ENCODE assay signal across 14 cellular contexts in the genomic region with DNA sequence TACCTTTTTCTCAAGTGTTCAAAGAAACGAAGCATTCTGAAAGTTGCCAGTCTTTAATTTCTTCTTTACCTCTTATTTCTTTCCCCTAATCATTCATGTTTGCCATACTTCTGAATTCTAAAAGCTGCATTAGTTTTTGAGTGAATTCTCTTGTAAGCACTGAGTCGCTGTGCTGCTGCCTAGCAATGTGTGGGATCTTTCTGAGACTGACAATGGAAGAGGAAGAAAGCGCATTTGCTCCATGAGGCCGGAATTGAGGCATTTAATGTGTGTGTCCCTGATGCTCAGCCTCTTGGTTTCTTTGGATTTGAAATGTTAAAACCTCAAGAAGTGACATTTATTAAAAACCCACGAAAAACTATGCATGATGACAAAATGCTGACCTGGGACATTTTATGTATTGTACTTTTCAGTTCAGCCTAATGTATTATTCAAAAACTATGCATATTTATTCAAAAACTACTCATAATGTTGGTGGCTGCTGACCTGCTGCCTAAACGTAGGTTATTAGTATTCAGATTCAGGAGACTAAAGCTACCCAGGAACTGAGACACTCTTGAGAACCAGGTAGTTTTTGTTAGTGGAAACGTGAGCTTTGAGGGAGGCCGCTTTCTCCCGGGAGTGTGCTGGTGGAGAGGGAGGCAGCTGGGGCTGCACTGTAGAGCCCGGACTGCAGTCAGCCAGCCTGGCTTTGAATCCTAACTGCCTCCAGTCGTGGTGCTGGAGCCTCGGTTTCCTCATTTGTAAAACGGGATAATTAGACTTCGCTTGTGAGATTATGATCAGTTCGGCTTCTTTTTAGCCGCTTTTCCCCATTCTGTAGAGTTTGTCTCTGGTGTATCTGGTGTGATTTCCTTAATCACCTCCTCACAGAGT. TPM values are rescaled to one million over a fixed set of nuclear protein-coding genes. Genes with fewer than 3 reads are reported as not detected.
A peak's percentile ranks its signal among the peaks of the same experiment; 100 is the strongest.
DNase-seq lines count a peak whose midpoint lies in the region; ATAC-seq and TF ChIP-seq lines count a peak whose summit lies in the region.
"Had no signal": no experiment of that assay in that cellular context is flagged by ENCODE, and none has a peak within 500 bp of the region (broad histone marks: within the 10 kb centered on the region; RNA-seq: fewer than 3 reads in every experiment).

No MANE protein-coding gene starts in this region.

- POLR2A ChIA-PET in HEK293 (lab: Yijun Ruan, JAX): interaction anchor here (1.0 to 1.2 kb wide), 2 partner anchors 10 to 12 kb away, joined by 3 read pairs; no protein-coding TSS in a partner anchor
- POLR2A ChIA-PET in SK-N-SH (lab: Yijun Ruan, JAX): interaction anchor here (0.5 to 1.2 kb wide), 2 partner anchors 10 to 456 kb away, joined by 3 read pairs; no protein-coding TSS in a partner anchor

- no peak overlapping the region for H2AFZ ChIP-seq in SK-N-SH (ENCODE audit: low read depth)

- 81% methylated on average over 13 of the region's 16 CpGs for WGBS in SK-N-SH (ENCODE audit: low lambda C conversion rate)

- in situ Hi-C loops in KBM-7 (cut with MboI; ENCODE audit: low pct_unique_long_range_greater_than_20kb, low sequenced_read_pairs): no loop called here

- H3K9me3 ChIP-seq in HEK293 (ENCODE audit: control insufficient read depth, insufficient read depth, low read depth, low read length): no peaks in the 10 kb centered on the region
- no peaks in the 10 kb centered on the region for H3K9me3 ChIP-seq in SK-N-SH
- H3K9me3 ChIP-seq in iPS-20b (ENCODE audit: insufficient read depth, low read depth, low read length): no peaks in the 10 kb centered on the region
- H3K9me3 ChIP-seq: gastrocnemius medialis had no signal

- 0 out of 2 replicates have a peak overlapping the region, but pooled peaks have one; percentile 38 for H3K4me2 ChIP-seq in SK-N-SH

- H3F3A ChIP-seq in SK-N-SH (replicated peaks; ENCODE audit: insufficient read depth): peaks cover 2% of the 10 kb centered on the region

- DNase-seq in SK-N-SH (peak; percentile 56), HPDE6-E6E7 (ENCODE audit: extremely low spot score) (no peak), KBM-7 (no peak)
- no peak for DNase-seq in NK-92 treated with Interleukin-12 subunit alpha and Interleukin-12 subunit beta, amount 100 ng/mL, for 24 hours (lab: John Stamatoyannopoulos, UW)
- DNase-seq: activated T-cell treated with anti-CD3 and anti-CD28 coated beads for 4 hours, DMS53, gastrocnemius medialis, mammary epithelial cell, T-helper 9 cell had no signal

- H3K4me1 ChIP-seq in HEK293 (ENCODE audit: control insufficient read depth, insufficient read depth, low read length) (no peaks in the 10 kb centered on the region), SK-N-SH (ENCODE audit: control insufficient read depth in 1 of 2, insufficient read depth in 2 of 2, low read depth in 1 of 2, low read length in 1 of 2) (peaks cover 16 to 43% of the 10 kb centered on the region in 2 experiments; a peak in 3 of 4 replicates), iPS-20b (ENCODE audit: insufficient read depth, low read length) (peaks cover 13% of the 10 kb centered on the region), rectal smooth muscle tissue (ENCODE audit: control insufficient read depth, insufficient read depth, low read length) (peaks cover 8% of the 10 kb centered on the region)

- H3K27me3 ChIP-seq in SK-N-SH (ENCODE audit: insufficient read depth): no peaks in the 10 kb centered on the region
- H3K27me3 ChIP-seq in iPS-20b (ENCODE audit: insufficient read depth, low read length): no peaks in the 10 kb centered on the region
- no peaks in the 10 kb centered on the region for H3K27me3 ChIP-seq in rectal smooth muscle tissue (ENCODE audit: control insufficient read depth, insufficient read depth, low read length)
- H3K27me3 ChIP-seq: gastrocnemius medialis had no signal

- TF ChIP-seq CTCF in HEK293 (tag by site-specific recombination; IDR thresholded peaks at IDR 0.05) (no peak), SK-N-SH (IDR thresholded peaks at IDR 0.05) (no peak)

- TF ChIP-seq EP300 in SK-N-SH (IDR thresholded peaks at IDR 0.05; ENCODE audit: borderline replicate concordance in 1 of 2, low read depth in 1 of 2, low read length in 1 of 2): no peak

- no peak for ATAC-seq in GM19452 (IDR thresholded peaks at IDR 0.05; ENCODE audit: unreplicated experiment)

- H3K9ac ChIP-seq in SK-N-SH (no peak overlapping the region), iPS-20b (ENCODE audit: low read depth, low read length) (0 out of 2 replicates have a peak overlapping the region, but pooled peaks have one; percentile 22), rectal smooth muscle tissue (ENCODE audit: low read length) (no peak overlapping the region)

- peaks cover 92% of the 10 kb centered on the region for H4K20me1 ChIP-seq in SK-N-SH (ENCODE audit: insufficient read depth)

- H3K36me3 ChIP-seq in HEK293 (ENCODE audit: control insufficient read depth in 2 of 2, insufficient read depth in 1 of 2, low read length in 2 of 2): no peaks in the 10 kb centered on the region
- H3K36me3 ChIP-seq in SK-N-SH (replicated peaks in 1 of 2; ENCODE audit: control insufficient read depth in 1 of 2, insufficient read depth in 2 of 2, low read length in 1 of 2): no peaks in the 10 kb centered on the region
- H3K36me3 ChIP-seq in iPS-20b (ENCODE audit: insufficient read depth, low read depth, low read length): no peaks in the 10 kb centered on the region
- no peaks in the 10 kb centered on the region for H3K36me3 ChIP-seq in rectal smooth muscle tissue (ENCODE audit: control insufficient read depth, insufficient read depth, low read length)
- H3K36me3 ChIP-seq: gastrocnemius medialis had no signal

- H3K79me2 ChIP-seq in SK-N-SH (ENCODE audit: insufficient read depth): peaks cover 92% of the 10 kb centered on the region

- no peak overlapping the region for H3K4me3 ChIP-seq in HEK293 (ENCODE audit: low read depth, low read length)
- H3K4me3 ChIP-seq in SK-N-SH (ENCODE audit: low read depth in 2 of 2, low read length in 1 of 2): no peak overlapping the region
- H3K4me3 ChIP-seq in iPS-20b (ENCODE audit: low read length): no peak overlapping the region
- H3K4me3 ChIP-seq in rectal smooth muscle tissue (ENCODE audit: low read length): peak overlapping the region; percentile 40
- H3K4me3 ChIP-seq: gastrocnemius medialis had no signal

- CTCF ChIA-PET in HEK293 (lab: Yijun Ruan, JAX) (interaction anchor here (0.6 to 0.7 kb wide), 2 partner anchors 8 to 15 kb away, joined by 4 to 5 read pairs; no protein-coding TSS in a partner anchor), SK-N-SH (lab: Yijun Ruan, JAX) (interaction anchor here (0.7 to 1.4 kb wide), 2 partner anchors 9 to 10 kb away, joined by 3 read pairs; no protein-coding TSS in a partner anchor)

- TF ChIP-seq RAD21 in SK-N-SH (IDR thresholded peaks at IDR 0.05; ENCODE audit: low read length): no peak

- no peaks in the 10 kb centered on the region for H3K9me2 ChIP-seq in SK-N-SH

- H3K27ac ChIP-seq in HEK293 (ENCODE audit: extremely low read depth, low read depth, low read length): no peak overlapping the region
- H3K27ac ChIP-seq in SK-N-SH (ENCODE audit: low read depth in 2 of 2, low read length in 1 of 2): no peak overlapping the region; a peak in 1 of 4 replicates
- no peak overlapping the region for H3K27ac ChIP-seq in iPS-20b (ENCODE audit: low read length)
- H3K27ac ChIP-seq in rectal smooth muscle tissue (ENCODE audit: low read depth, low read length): no peak overlapping the region
- H3K27ac ChIP-seq: gastrocnemius medialis, HL-60 had no signal

TF ChIP-seq in HEK293, 187 proteins besides CTCF, POLR2A, EP300 and RAD21 (continues in another document):
- TF ChIP-seq, protein P1, sequence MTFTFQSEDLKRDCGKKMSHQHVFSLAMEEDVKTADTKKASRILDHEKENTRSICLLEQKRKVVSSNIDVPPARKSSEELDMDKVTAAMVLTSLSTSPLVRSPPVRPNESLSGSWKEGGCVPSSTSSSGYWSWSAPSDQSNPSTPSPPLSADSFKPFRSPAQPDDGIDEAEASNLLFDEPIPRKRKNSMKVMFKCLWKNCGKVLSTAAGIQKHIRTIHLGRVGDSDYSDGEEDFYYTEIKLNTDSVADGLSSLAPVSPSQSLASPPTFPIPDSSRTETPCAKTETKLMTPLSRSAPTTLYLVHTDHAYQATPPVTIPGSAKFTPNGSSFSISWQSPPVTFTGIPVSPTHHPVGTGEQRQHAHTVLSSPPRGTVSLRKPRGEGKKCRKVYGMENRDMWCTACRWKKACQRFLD (tag by site-specific recombination; IDR thresholded peaks at IDR 0.05): no peak
- 0 out of 2 replicates have a peak, but pooled peaks have one; percentile 11 for TF ChIP-seq GLIS1 (tag by site-specific recombination; IDR thresholded peaks at IDR 0.05)

TF ChIP-seq in SK-N-SH, 30 proteins besides CTCF, POLR2A, EP300 and RAD21 (continues in another document):
- TF ChIP-seq MEF2A (IDR thresholded peaks at IDR 0.05; ENCODE audit: borderline replicate concordance, low read depth): no peak
- no peak for TF ChIP-seq IRF3 (IDR thresholded peaks at IDR 0.05; ENCODE audit: low read depth, low read length)

RNA-seq across cellular contexts. Expression of gene RGS12, which starts 11.3 kb away (rescaled TPM):
- 11.4 and 18.4 TPM in 2 replicates for polyA plus RNA-seq in SK-N-SH (2012; rRNA removed)
- polyA plus RNA-seq in SK-N-SH (2012; cell fraction: cytosol; rRNA removed): 7.2 and 9.5 TPM in 2 replicates
- polyA plus RNA-seq in SK-N-SH (2012; cell fraction: nucleus; rRNA removed): 50.2 and 78.3 TPM in 2 replicates

RNA-seq across cellular contexts. Expression of gene MSANTD1, which starts 55.1 kb away (rescaled TPM):
- 0.15 and 0.18 TPM in 2 replicates for polyA plus RNA-seq in SK-N-SH (2012; rRNA removed)
- 0.07 and 0.08 TPM in 2 replicates for polyA plus RNA-seq in SK-N-SH (2012; cell fraction: cytosol; rRNA removed)
- polyA plus RNA-seq in SK-N-SH (2012; cell fraction: nucleus; rRNA removed): 1.6 and 1.8 TPM in 2 replicates
